In genomic region chr12:68118096-68118755, GRCh38 we compare ENCODE assay signal across 22 cellular contexts. TPM values are rescaled to one million over a fixed set of nuclear protein-coding genes. Genes with fewer than 3 reads are reported as not detected.
A peak's percentile ranks its signal among the peaks of the same experiment; 100 is the strongest.
DNase-seq lines count a peak whose midpoint lies in the region; ATAC-seq and TF ChIP-seq lines count a peak whose summit lies in the region.
"Had no signal": no experiment of that assay in that cellular context is flagged by ENCODE, and none has a peak within 500 bp of the region (broad histone marks: within the 10 kb centered on the region; RNA-seq: fewer than 3 reads in every experiment).

No MANE protein-coding gene starts in this region.

- no peaks in the 10 kb centered on the region for H3F3A ChIP-seq in GM23338 (replicated peaks; ENCODE audit: low read depth)
- peaks cover 9% of the 10 kb centered on the region for H3F3A ChIP-seq in smooth muscle cell (ENCODE audit: low read depth)

- H3K27me3 Mint-ChIP-seq in CD4-positive, alpha-beta memory T cell: peaks cover 0 to 1% of the 10 kb centered on the region in 2 donors
- H3K27me3 Mint-ChIP-seq in GM23338 (ENCODE audit: insufficient read depth, low read depth, poor library complexity): no peaks in the 10 kb centered on the region
- no peaks in the 10 kb centered on the region for H3K27me3 Mint-ChIP-seq in activated T-helper 1 cell treated with anti-CD3 and anti-CD28 coated beads, Interleukin-12 subunit alpha, Interleukin-12 subunit beta, Interleukin-2, Interleukin-4 antibody, amounts not matched to agents 30 ng/mL and 10 ng/mL and 1 ng/mL, durations not matched to agents 14 hours and 24 hours and 36 hours (ENCODE audit: insufficient read depth)
- H3K27me3 Mint-ChIP-seq: activated B cell treated with CpG ODN at 0.5 μM for 24 hours had no signal

- CTCF ChIA-PET in CD4-positive, alpha-beta memory T cell (lab: Charles Lee; ENCODE audit: partially characterized antibody): interaction anchor here (1.0 to 2.6 kb wide), 4 partner anchors 10 to 40 kb away, joined by 3 to 27 read pairs (median 6); partner anchors contain the start of gene IFNG

- intact Hi-C loops in CD4-positive, alpha-beta memory T cell (cut with micrococcal nuclease): loop anchor here (2.0 kb wide), 1 partner anchor 105 kb away; no protein-coding TSS in a partner anchor
- intact Hi-C loops in activated T-helper 1 cell treated with anti-CD3 and anti-CD28 coated beads, Interleukin-12 subunit alpha, Interleukin-12 subunit beta, Interleukin-2, Interleukin-4 antibody, amounts not matched to agents 30 ng/mL and 10 ng/mL and 1 ng/mL, durations not matched to agents 14 hours and 24 hours and 36 hours (cut with micrococcal nuclease): loop anchor here (2.0 to 10.0 kb wide), 4 partner anchors 141 to 663 kb away; no protein-coding TSS in a partner anchor

- no peaks in the 10 kb centered on the region for H3K27me3 ChIP-seq in CD4-positive, alpha-beta memory T cell (ENCODE audit: insufficient read depth, low read length)
- H3K27me3 ChIP-seq in GM23338 (ENCODE audit: insufficient read depth) (no peaks in the 10 kb centered on the region), smooth muscle cell (ENCODE audit: low read depth) (no peaks in the 10 kb centered on the region)
- H3K27me3 ChIP-seq: hepatocyte had no signal

- TF ChIP-seq CTCF in GM23338 (conservative IDR thresholded peaks at IDR 0.05; ENCODE audit: low read depth in 2 of 2) (no peak), smooth muscle cell (IDR thresholded peaks at IDR 0.05; ENCODE audit: borderline replicate concordance, insufficient read depth, poor library complexity, severe bottlenecking) (no peak), GM13977 (IDR thresholded peaks at IDR 0.05; ENCODE audit: extremely low read depth, insufficient read depth, missing control alignments) (no peak), GM13976 (IDR thresholded peaks at IDR 0.05; ENCODE audit: borderline replicate concordance, control extremely low read depth, extremely low read depth, insufficient read depth, missing control alignments) (no peak)

- H3K4me1 Mint-ChIP-seq in CD4-positive, alpha-beta memory T cell: peaks cover 23 to 36% (median 29%) of the 10 kb centered on the region in 4 donors
- peaks cover 11% of the 10 kb centered on the region; the same call in 2 of the 3 replicates for H3K4me1 Mint-ChIP-seq in GM23338
- peaks cover 63% of the 10 kb centered on the region for H3K4me1 Mint-ChIP-seq in activated T-helper 1 cell treated with anti-CD3 and anti-CD28 coated beads, Interleukin-12 subunit alpha, Interleukin-12 subunit beta, Interleukin-2, Interleukin-4 antibody, amounts not matched to agents 30 ng/mL and 10 ng/mL and 1 ng/mL, durations not matched to agents 14 hours and 24 hours and 36 hours (ENCODE audit: low read depth)
- H3K4me1 Mint-ChIP-seq: activated B cell treated with CpG ODN at 0.5 μM for 24 hours, neural crest cell had no signal

- H3K27ac Mint-ChIP-seq in CD4-positive, alpha-beta memory T cell: peak overlapping the region; percentile 0 to 86 (median 59)
- H3K27ac Mint-ChIP-seq in GM23338: no peak overlapping the region
- H3K27ac Mint-ChIP-seq in activated T-helper 1 cell treated with anti-CD3 and anti-CD28 coated beads, Interleukin-12 subunit alpha, Interleukin-12 subunit beta, Interleukin-2, Interleukin-4 antibody, amounts not matched to agents 30 ng/mL and 10 ng/mL and 1 ng/mL, durations not matched to agents 14 hours and 24 hours and 36 hours: no peak overlapping the region
- H3K27ac Mint-ChIP-seq: activated B cell treated with CpG ODN at 0.5 μM for 24 hours had no signal

- H4K20me1 ChIP-seq in GM23338 (replicated peaks; ENCODE audit: insufficient read depth) (no peaks in the 10 kb centered on the region), smooth muscle cell (ENCODE audit: low read depth) (no peaks in the 10 kb centered on the region)

- no peaks in the 10 kb centered on the region for H3K9me3 ChIP-seq in CD4-positive, alpha-beta memory T cell (ENCODE audit: control insufficient read depth in 1 of 2, low read length in 2 of 2)
- no peaks in the 10 kb centered on the region for H3K9me3 ChIP-seq in smooth muscle cell (replicated peaks; ENCODE audit: low read depth)
- H3K9me3 ChIP-seq: psoas muscle had no signal

- POLR2A ChIA-PET in CD4-positive, alpha-beta memory T cell (lab: Charles Lee; ENCODE audit: partially characterized antibody): interaction anchor here (1.0 to 1.4 kb wide), 2 partner anchors 40 to 214 kb away, joined by 3 read pairs; partner anchors contain the start of gene MDM1

- H3K36me3 Mint-ChIP-seq in CD4-positive, alpha-beta memory T cell: no peaks in the 10 kb centered on the region
- no peaks in the 10 kb centered on the region for H3K36me3 Mint-ChIP-seq in GM23338 (ENCODE audit: low read depth)
- H3K36me3 Mint-ChIP-seq in activated T-helper 1 cell treated with anti-CD3 and anti-CD28 coated beads, Interleukin-12 subunit alpha, Interleukin-12 subunit beta, Interleukin-2, Interleukin-4 antibody, amounts not matched to agents 30 ng/mL and 10 ng/mL and 1 ng/mL, durations not matched to agents 14 hours and 24 hours and 36 hours (ENCODE audit: low read depth): peaks cover 31% of the 10 kb centered on the region

- no peaks in the 10 kb centered on the region for H3K79me2 ChIP-seq in GM23338 (replicated peaks; ENCODE audit: insufficient read depth)
- H3K79me2 ChIP-seq in smooth muscle cell (ENCODE audit: low read depth): no peaks in the 10 kb centered on the region
- H3K79me2 ChIP-seq: hepatocyte had no signal

- no peaks in the 10 kb centered on the region for H3K36me3 ChIP-seq in CD4-positive, alpha-beta memory T cell (ENCODE audit: insufficient read depth, low read length)
- H3K36me3 ChIP-seq in GM23338 (ENCODE audit: insufficient read depth): no peaks in the 10 kb centered on the region
- H3K36me3 ChIP-seq in smooth muscle cell (ENCODE audit: low read depth): no peaks in the 10 kb centered on the region

- H3K9me2 ChIP-seq in GM23338 (ENCODE audit: insufficient read depth): no peaks in the 10 kb centered on the region

- no peaks in the 10 kb centered on the region for H3K9me3 Mint-ChIP-seq in CD4-positive, alpha-beta memory T cell
- H3K9me3 Mint-ChIP-seq in GM23338: no peaks in the 10 kb centered on the region; the same call in 2 of the 3 replicates
- peaks cover 7% of the 10 kb centered on the region for H3K9me3 Mint-ChIP-seq in activated T-helper 1 cell treated with anti-CD3 and anti-CD28 coated beads, Interleukin-12 subunit alpha, Interleukin-12 subunit beta, Interleukin-2, Interleukin-4 antibody, amounts not matched to agents 30 ng/mL and 10 ng/mL and 1 ng/mL, durations not matched to agents 14 hours and 24 hours and 36 hours
- H3K9me3 Mint-ChIP-seq: activated B cell treated with CpG ODN at 0.5 μM for 24 hours had no signal

- peak; percentile 98 for ATAC-seq in GM23338
- ATAC-seq: psoas muscle had no signal

- in situ Hi-C loops in GM13977 (cut with MboI; ENCODE audit: low pct_unique_long_range_greater_than_20kb, low sequenced_read_pairs, unreplicated experiment) (no loop called here), GM13976 (cut with MboI; ENCODE audit: low sequenced_read_pairs, unreplicated experiment) (no loop called here)

- H3K4me3 ChIP-seq in CD4-positive, alpha-beta memory T cell (ENCODE audit: low read length in 2 of 2): peak overlapping the region; percentile 36 to 61
- H3K4me3 ChIP-seq in GM23338: no peak overlapping the region
- H3K4me3 ChIP-seq in smooth muscle cell: no peak overlapping the region
- H3K4me3 ChIP-seq: hepatocyte, psoas muscle had no signal

- peak in 1 of 5 donors; percentile 17 for DNase-seq in CD4-positive, alpha-beta memory T cell
- DNase-seq in GM23338 (ENCODE audit: low spot score) (peak; percentile 57), iPS-NIHi7 (ENCODE audit: extremely low spot score) (peak; percentile 67), pons (ENCODE audit: low spot score) (no peak), smooth muscle cell (lab: John Stamatoyannopoulos, UW; ENCODE audit: unreplicated experiment) (no peak), GM13977 (ENCODE audit: low spot score) (no peak), GM13976 (ENCODE audit: low spot score) (no peak)
- no peak for DNase-seq in activated T-helper 1 cell treated with anti-CD3 and anti-CD28 coated beads, Interleukin-12 subunit alpha, Interleukin-12 subunit beta, Interleukin-2, Interleukin-4 antibody, amounts not matched to agents 30 ng/mL and 10 ng/mL and 1 ng/mL, durations not matched to agents 14 hours and 24 hours and 36 hours (ENCODE audit: low spot score)
- DNase-seq: activated B cell treated with CpG ODN at 0.5 μM for 24 hours, Calu3, cortex of kidney, EL, Kasumi-1, NCI-H1105 treated with DMSO at 0.1 percent for 48 hours, NCI-H2081 treated with DMSO at 0.1 percent for 48 hours, psoas muscle, SIG-M5 had no signal

- WGBS in smooth muscle cell (ENCODE audit: low lambda C conversion rate): 81% methylated on average over 7 of the region's 7 CpGs

- H3K4me2 ChIP-seq in GM23338 (peak overlapping the region; percentile 49; the same call in 1 of the 2 replicates), smooth muscle cell (no peak overlapping the region)
- H3K4me2 ChIP-seq: hepatocyte had no signal

- H3K4me3 Mint-ChIP-seq in CD4-positive, alpha-beta memory T cell: peak overlapping the region; percentile 59 to 91 (median 83)
- no peak overlapping the region for H3K4me3 Mint-ChIP-seq in GM23338
- peak overlapping the region; percentile 75 for H3K4me3 Mint-ChIP-seq in activated T-helper 1 cell treated with anti-CD3 and anti-CD28 coated beads, Interleukin-12 subunit alpha, Interleukin-12 subunit beta, Interleukin-2, Interleukin-4 antibody, amounts not matched to agents 30 ng/mL and 10 ng/mL and 1 ng/mL, durations not matched to agents 14 hours and 24 hours and 36 hours
- H3K4me3 Mint-ChIP-seq: activated B cell treated with CpG ODN at 0.5 μM for 24 hours, neural crest cell had no signal

- peaks cover 45% of the 10 kb centered on the region for H3K4me1 ChIP-seq in CD4-positive, alpha-beta memory T cell (ENCODE audit: insufficient read depth, low read length)
- no peaks in the 10 kb centered on the region for H3K4me1 ChIP-seq in GM23338 (ENCODE audit: insufficient read depth)
- no peaks in the 10 kb centered on the region for H3K4me1 ChIP-seq in smooth muscle cell (ENCODE audit: low read depth)

- no peak overlapping the region for H3K9ac ChIP-seq in smooth muscle cell (ENCODE audit: low read depth)

- no peak overlapping the region for H3K27ac ChIP-seq in CD4-positive, alpha-beta memory T cell (ENCODE audit: low read depth, low read length)
- H3K27ac ChIP-seq in GM23338 (ENCODE audit: low read depth) (no peak overlapping the region), smooth muscle cell (ENCODE audit: low read depth) (no peak overlapping the region)
- H3K27ac ChIP-seq: hepatocyte had no signal

- 0 out of 2 replicates have a peak overlapping the region, but pooled peaks have one; percentile 9 for H2AFZ ChIP-seq in GM23338
- no peak overlapping the region for H2AFZ ChIP-seq in smooth muscle cell (ENCODE audit: low read depth)
- H2AFZ ChIP-seq: hepatocyte had no signal

RNA-seq across cellular contexts. Expression of gene IFNG, which starts 41.3 kb away (rescaled TPM):
- under 1 TPM; 0.55 to 0.73 TPM for total RNA-seq in CD4-positive, alpha-beta memory T cell
- 1 to 10 TPM; 2.8 to 3.0 TPM for polyA plus RNA-seq in CD4-positive, alpha-beta memory T cell
- total RNA-seq in GM23338 (2014; rRNA removed; shearing (Covaris generic)): not detected in 2 replicates
- polyA plus RNA-seq in GM23338 (2016; fragmentation: Nextera tagmentation; extraction: Ambion mirVana) (not detected in 2 replicates), smooth muscle cell (not detected in 2 replicates)
- 2,121 and 2,175 TPM in 2 replicates for total RNA-seq in activated T-helper 1 cell treated with anti-CD3 and anti-CD28 coated beads, Interleukin-12 subunit alpha, Interleukin-12 subunit beta, Interleukin-2, Interleukin-4 antibody, amounts not matched to agents 30 ng/mL and 10 ng/mL and 1 ng/mL, durations not matched to agents 14 hours and 24 hours and 36 hours
- not detected in 2 replicates for total RNA-seq in smooth muscle cell
- total RNA-seq: activated B cell treated with CpG ODN at 0.5 μM for 24 hours, Calu3, endothelial cell of umbilical vein, hepatocyte, neural crest cell, psoas muscle, skeletal muscle tissue had no signal
- polyA plus RNA-seq: adipose tissue, endothelial cell of umbilical vein, hepatocyte, psoas muscle had no signal

Comparison
In these comparisons a context has a peak if more than half of its experiments do, and no peak if none do; other contexts are left out.
1. DNase-seq: peak in GM23338 (single experiment) and iPS-NIHi7 (single experiment); none in activated T-helper 1 cell treated with anti-CD3 and anti-CD28 coated beads, Interleukin-12 subunit alpha, Interleukin-12 subunit beta, Interleukin-2, Interleukin-4 antibody, amounts not matched to agents 30 ng/mL and 10 ng/mL and 1 ng/mL, durations not matched to agents 14 hours and 24 hours and 36 hours (single experiment), pons (single experiment), smooth muscle cell (single experiment), GM13977 (single experiment) and GM13976 (single experiment).
2. H3K4me3 ChIP-seq: peak in CD4-positive, alpha-beta memory T cell (2 of 2); none in GM23338 (single experiment) and smooth muscle cell (single experiment).
3. H3K27ac Mint-ChIP-seq: peak in CD4-positive, alpha-beta memory T cell (7 of 7); none in GM23338 (single experiment) and activated T-helper 1 cell treated with anti-CD3 and anti-CD28 coated beads, Interleukin-12 subunit alpha, Interleukin-12 subunit beta, Interleukin-2, Interleukin-4 antibody, amounts not matched to agents 30 ng/mL and 10 ng/mL and 1 ng/mL, durations not matched to agents 14 hours and 24 hours and 36 hours (single experiment).
4. RNA of gene IFNG, which starts 41.3 kb away (total RNA-seq): 2,121 to 2,175 TPM in activated T-helper 1 cell treated with anti-CD3 and anti-CD28 coated beads, Interleukin-12 subunit alpha, Interleukin-12 subunit beta, Interleukin-2, Interleukin-4 antibody, amounts not matched to agents 30 ng/mL and 10 ng/mL and 1 ng/mL, durations not matched to agents 14 hours and 24 hours and 36 hours; 0.55 to 0.73 TPM in CD4-positive, alpha-beta memory T cell, not detected in GM23338 and not detected in smooth muscle cell; every median in the first group is over 1,000 times any median in the second.